In genomic region chr2:170817999-170818293, GRCh38 we compare ENCODE assay signal across 8 cellular contexts. TPM values are rescaled to one million over a fixed set of nuclear protein-coding genes. Genes with fewer than 3 reads are reported as not detected.
DNase-seq lines count a peak whose midpoint lies in the region; ATAC-seq and TF ChIP-seq lines count a peak whose summit lies in the region.

No MANE protein-coding gene starts in this region.

- peaks cover 97% of the 10 kb centered on the region for H3K27me3 Mint-ChIP-seq in activated T-cell treated with anti-CD3 and anti-CD28 coated beads, Interleukin-2, amount 50 U/mL, for 24 hours
- H3K27me3 Mint-ChIP-seq in activated T-cell treated with anti-CD3 and anti-CD28 coated beads, Interleukin-2, amount 50 U/mL, for 4 hours (ENCODE audit: low read depth), result peaks cover 91% of the 10 kb centered on the region

- H3K36me3 ChIP-seq in tibial artery, result no peaks in the 10 kb centered on the region

- no peak for DNase-seq in activated T-cell treated with anti-CD3 and anti-CD28 coated beads, Interleukin-2, amount 50 U/mL, for 24 hours
- no peak for DNase-seq in activated T-cell treated with anti-CD3 and anti-CD28 coated beads for 4 hours
- DNase-seq in activated T-cell treated with anti-CD3 and anti-CD28 coated beads, Interleukin-2, amount 50 U/mL, for 4 hours, result no peak
- DNase-seq in islet precursor cell, result peak; percentile 75
- DNase-seq in tibial artery, result no peak
- DNase-seq in NOMO-1 (lab: John Stamatoyannopoulos, UW; ENCODE audit: unreplicated experiment in 2 of 2), result no peak
- no peak for DNase-seq in NCI-H345 (lab: John Stamatoyannopoulos, UW)
- no peak for DNase-seq in CD1c-positive myeloid dendritic cell (ENCODE audit: extremely low spot score)

- no peak for TF ChIP-seq CTCF in tibial artery (IDR thresholded peaks at IDR 0.05)

- H3K4me1 ChIP-seq in tibial artery, result peaks cover 0 to 79% (median 64%) of the 10 kb centered on the region in 4 donors

- H3K36me3 Mint-ChIP-seq in activated T-cell treated with anti-CD3 and anti-CD28 coated beads, Interleukin-2, amount 50 U/mL, for 24 hours (ENCODE audit: low read depth), result no peaks in the 10 kb centered on the region
- H3K36me3 Mint-ChIP-seq in activated T-cell treated with anti-CD3 and anti-CD28 coated beads, Interleukin-2, amount 50 U/mL, for 4 hours (ENCODE audit: insufficient read depth), result peaks cover 1% of the 10 kb centered on the region

- intact Hi-C loops in tibial artery (cut with DNase I; ENCODE audit: low total_unique reads), result loop anchor here (5.0 kb wide), 2 partner anchors 101 to 456 kb away; partner anchors contain the start of gene SP5

- peaks cover 10 to 75% of the 10 kb centered on the region in 2 donors for H3K27me3 ChIP-seq in tibial artery

- H3K4me3 Mint-ChIP-seq in activated T-cell treated with anti-CD3 and anti-CD28 coated beads, Interleukin-2, amount 50 U/mL, for 24 hours, result peak overlapping the region; percentile 76
- peak overlapping the region; percentile 72 for H3K4me3 Mint-ChIP-seq in activated T-cell treated with anti-CD3 and anti-CD28 coated beads, Interleukin-2, amount 50 U/mL, for 4 hours

- peak overlapping the region; percentile 61 to 80 for H3K27ac ChIP-seq in tibial artery

- no peaks in the 10 kb centered on the region for H3K9me3 ChIP-seq in tibial artery

- H3K9me3 Mint-ChIP-seq in activated T-cell treated with anti-CD3 and anti-CD28 coated beads, Interleukin-2, amount 50 U/mL, for 24 hours, result no peaks in the 10 kb centered on the region
- no peaks in the 10 kb centered on the region for H3K9me3 Mint-ChIP-seq in activated T-cell treated with anti-CD3 and anti-CD28 coated beads, Interleukin-2, amount 50 U/mL, for 4 hours

- no peak overlapping the region for H3K27ac Mint-ChIP-seq in activated T-cell treated with anti-CD3 and anti-CD28 coated beads, Interleukin-2, amount 50 U/mL, for 24 hours

- ATAC-seq in activated T-cell treated with anti-CD3 and anti-CD28 coated beads, Interleukin-2, amount 50 U/mL, for 4 hours, result no peak

- peak overlapping the region; percentile 51 to 68 for H3K4me3 ChIP-seq in tibial artery

- peaks cover 76% of the 10 kb centered on the region for H3K4me1 Mint-ChIP-seq in activated T-cell treated with anti-CD3 and anti-CD28 coated beads, Interleukin-2, amount 50 U/mL, for 24 hours (ENCODE audit: low read depth)
- peaks cover 64% of the 10 kb centered on the region for H3K4me1 Mint-ChIP-seq in activated T-cell treated with anti-CD3 and anti-CD28 coated beads, Interleukin-2, amount 50 U/mL, for 4 hours (ENCODE audit: low read depth)

RNA-seq across cellular contexts. Expression of gene GAD1, which starts 1.3 kb away (rescaled TPM):
- 1 to 10 TPM; 1.6 to 2.6 (median 2.5) TPM for total RNA-seq in activated T-cell treated with anti-CD3 and anti-CD28 coated beads, Interleukin-2, amount 50 U/mL, for 4 hours

RNA-seq across cellular contexts. Expression of gene ERICH2, which starts 47.8 kb away (rescaled TPM):
- total RNA-seq in activated T-cell treated with anti-CD3 and anti-CD28 coated beads, Interleukin-2, amount 50 U/mL, for 4 hours, result not detected
